ENCODE assay signal across 25 cellular contexts in the genomic region with DNA sequence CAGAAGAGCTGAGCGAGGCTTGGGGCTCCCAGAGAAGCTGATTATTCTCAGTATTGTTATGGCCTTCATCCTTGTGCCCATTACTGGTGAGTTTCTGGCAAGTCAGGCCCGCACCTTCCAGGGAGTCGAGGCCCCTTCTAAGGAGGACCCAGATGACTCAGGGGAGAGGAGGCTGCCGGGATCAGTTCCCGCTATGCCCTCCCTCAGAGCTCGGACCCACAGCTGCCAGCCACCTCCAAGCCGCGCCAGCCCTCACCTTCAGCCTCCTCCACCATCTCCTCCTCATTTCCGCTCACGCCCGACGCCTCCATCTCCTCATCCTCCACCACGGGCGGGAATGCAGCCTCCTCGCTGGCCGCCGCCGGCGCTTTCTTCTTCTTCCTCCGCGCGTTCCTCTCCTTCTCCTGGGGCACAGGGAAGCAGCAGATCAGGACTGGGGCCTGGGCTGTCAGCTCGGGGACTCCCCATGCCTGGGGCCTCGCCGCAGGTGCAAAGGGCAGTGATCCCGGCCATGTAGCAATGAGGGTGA.
DNase-seq lines count a peak whose midpoint lies in the region; ATAC-seq and TF ChIP-seq lines count a peak whose summit lies in the region.
"Had no signal": no experiment of that assay in that cellular context is flagged by ENCODE, and none has a peak within 500 bp of the region (broad histone marks: within the 10 kb centered on the region; RNA-seq: fewer than 3 reads in every experiment).

No MANE protein-coding gene starts in this region.

- H3K36me3 ChIP-seq in SK-N-SH (replicated peaks in 1 of 2; ENCODE audit: control insufficient read depth in 1 of 2, insufficient read depth in 2 of 2, low read length in 1 of 2) = peaks cover 51 to 67% of the 10 kb centered on the region in 2 experiments
- peaks cover 91% of the 10 kb centered on the region for H3K36me3 ChIP-seq in RWPE2 (ENCODE audit: low read depth)
- H3K36me3 ChIP-seq in A673 (ENCODE audit: insufficient read depth, low read length, poor library complexity, severe bottlenecking) = peaks cover 36% of the 10 kb centered on the region

- peaks cover 12% of the 10 kb centered on the region for H3K36me3 Mint-ChIP-seq in memory B cell
- H3K36me3 Mint-ChIP-seq in stimulated activated memory B cell treated with anti-CD40 and anti-IgM and Interleukin-4, amounts not matched to agents 10 μg/mL and 1 μg/mL and 100 μg/mL, for 72 hours = peaks cover 65% of the 10 kb centered on the region
- H3K36me3 Mint-ChIP-seq: natural killer cell treated with Interleukin-12 subunit alpha and Interleukin-12 subunit beta and Interleukin-15 and Interleukin-18, amount 100 ng/mL, for 72 hours had no signal

- H3K4me1 Mint-ChIP-seq in memory B cell = peaks cover 9% of the 10 kb centered on the region
- peaks cover 5% of the 10 kb centered on the region for H3K4me1 Mint-ChIP-seq in stimulated activated memory B cell treated with anti-CD40 and anti-IgM and Interleukin-4, amounts not matched to agents 10 μg/mL and 1 μg/mL and 100 μg/mL, for 72 hours

- H3F3A ChIP-seq in SK-N-SH (replicated peaks; ENCODE audit: insufficient read depth) = peaks cover 50% of the 10 kb centered on the region

- peak overlapping the region; percentile 54 for H3K27ac Mint-ChIP-seq in memory B cell
- peak overlapping the region; percentile 68 for H3K27ac Mint-ChIP-seq in stimulated activated memory B cell treated with anti-CD40 and anti-IgM and Interleukin-4, amounts not matched to agents 10 μg/mL and 1 μg/mL and 100 μg/mL, for 72 hours
- H3K27ac Mint-ChIP-seq: CD8-positive, alpha-beta T cell; natural killer cell treated with Interleukin-12 subunit alpha and Interleukin-12 subunit beta and Interleukin-15 and Interleukin-18, amount 100 ng/mL, for 72 hours had no signal

- H3K4me3 Mint-ChIP-seq in memory B cell = no peak overlapping the region
- peak overlapping the region; percentile 14 for H3K4me3 Mint-ChIP-seq in stimulated activated memory B cell treated with anti-CD40 and anti-IgM and Interleukin-4, amounts not matched to agents 10 μg/mL and 1 μg/mL and 100 μg/mL, for 72 hours
- H3K4me3 Mint-ChIP-seq: brain; CD8-positive, alpha-beta T cell; natural killer cell treated with Interleukin-12 subunit alpha and Interleukin-12 subunit beta and Interleukin-15 and Interleukin-18, amount 100 ng/mL, for 72 hours had no signal

- TF ChIP-seq RAD21 in SK-N-SH (IDR thresholded peaks at IDR 0.05; ENCODE audit: low read length) = no peak

- POLR2A ChIA-PET in SK-N-SH (lab: Yijun Ruan, JAX) (interaction anchor here (1.2 kb wide), 1 partner anchor 11 kb away, joined by 3 read pairs; no protein-coding TSS in a partner anchor), A673 (lab: Charles Lee; ENCODE audit: low non-redundant PET) (no interaction called here)

- DNase-seq in SK-N-SH (no peak), RWPE2 (ENCODE audit: low spot score) (no peak), memory B cell (ENCODE audit: low spot score in 2 of 2) (no peak), activated T-cell treated with anti-CD3 and anti-CD28 coated beads for 4 hours (no peak), A673 (ENCODE audit: low spot score) (no peak), NCI-H1694 (lab: John Stamatoyannopoulos, UW) (no peak)
- DNase-seq: activated CD4-positive, alpha-beta T cell treated with anti-CD3 and anti-CD28 coated beads, Interleukin-2, amount 50 U/mL, for 48 hours; activated CD4-positive, CD25-positive, alpha-beta regulatory T cell; activated effector memory CD4-positive, alpha-beta T cell treated with anti-CD3 and anti-CD28 coated beads, Interleukin-2, amount 50 U/mL, for 16 hours; AML-193; CD8-positive, alpha-beta T cell; DMS153; effector CD8-positive, alpha-beta T cell; left ventricle myocardium superior; NCI-H187; NCI-H526 treated with DMSO at 0.1 percent for 48 hours; SHP77; upper lobe of right lung had no signal

- CTCF ChIA-PET in SK-N-SH (lab: Yijun Ruan, JAX) (no interaction called here), A673 (lab: Charles Lee) (no interaction called here)

- H2AFZ ChIP-seq in SK-N-SH (ENCODE audit: low read depth) = no peak overlapping the region
- H2AFZ ChIP-seq: parathyroid adenoma had no signal

- TF ChIP-seq EP300 in SK-N-SH (IDR thresholded peaks at IDR 0.05; ENCODE audit: borderline replicate concordance in 1 of 2, low read depth in 1 of 2, low read length in 1 of 2) = no peak

- H3K4me3 ChIP-seq in SK-N-SH (ENCODE audit: low read depth in 2 of 2, low read length in 1 of 2) = no peak overlapping the region
- H3K4me3 ChIP-seq in RWPE2 (ENCODE audit: severe bottlenecking) = no peak overlapping the region
- H3K4me3 ChIP-seq in A673 (ENCODE audit: low read depth, low read length, poor library complexity, severe bottlenecking) = no peak overlapping the region
- H3K4me3 ChIP-seq: upper lobe of right lung had no signal

- H3K9me3 ChIP-seq in SK-N-SH (no peaks in the 10 kb centered on the region), RWPE2 (ENCODE audit: severe bottlenecking) (no peaks in the 10 kb centered on the region), A673 (ENCODE audit: low read depth, low read length, poor library complexity, severe bottlenecking) (no peaks in the 10 kb centered on the region)
- H3K9me3 ChIP-seq: upper lobe of right lung had no signal

- H3K4me2 ChIP-seq in SK-N-SH = no peak overlapping the region

- peaks cover 19 to 32% of the 10 kb centered on the region in 2 experiments; a peak in 3 of 4 replicates for H3K4me1 ChIP-seq in SK-N-SH (ENCODE audit: control insufficient read depth in 1 of 2, insufficient read depth in 2 of 2, low read depth in 1 of 2, low read length in 1 of 2)
- H3K4me1 ChIP-seq in RWPE2 (ENCODE audit: insufficient read depth, poor library complexity, severe bottlenecking) = peaks cover 31% of the 10 kb centered on the region
- H3K4me1 ChIP-seq in A673 (ENCODE audit: insufficient read depth, low read length, poor library complexity, severe bottlenecking) = no peaks in the 10 kb centered on the region

- TF ChIP-seq CTCF in SK-N-SH (IDR thresholded peaks at IDR 0.05) = no peak
- TF ChIP-seq CTCF in RWPE2 (IDR thresholded peaks at IDR 0.05; ENCODE audit: poor library complexity, severe bottlenecking) = no peak
- TF ChIP-seq CTCF in A673 (conservative IDR thresholded peaks at IDR 0.05; ENCODE audit: low read depth, low read length) = no peak

- H4K20me1 ChIP-seq in SK-N-SH (ENCODE audit: insufficient read depth) = peaks cover 24% of the 10 kb centered on the region

- intact Hi-C loops in A673 (cut with micrococcal nuclease; ENCODE audit: unreplicated experiment) = no loop called here

- BruUV-seq in A673 (replicated peaks; lab: Mats Ljungman, UMichigan) = no TSS peak

- H3K9me2 ChIP-seq in SK-N-SH = no peaks in the 10 kb centered on the region

- ATAC-seq in SK-N-SH treated with all-trans-retinoic acid at 6 μM for 48 hours (no peak), RWPE2 (ENCODE audit: low read depth) (no peak), memory B cell (ENCODE audit: low read depth) (no peak)
- ATAC-seq in stimulated activated memory B cell treated with anti-CD40 and anti-IgM and Interleukin-4, amounts not matched to agents 10 μg/mL and 1 μg/mL and 100 μg/mL, for 72 hours = no peak
- ATAC-seq: CD8-positive, alpha-beta T cell; esophagus mucosa; left ventricle myocardium superior; upper lobe of right lung had no signal

- H3K27me3 ChIP-seq in SK-N-SH (ENCODE audit: insufficient read depth) (no peaks in the 10 kb centered on the region), RWPE2 (ENCODE audit: insufficient read depth, poor library complexity, severe bottlenecking) (no peaks in the 10 kb centered on the region), A673 (replicated peaks; ENCODE audit: insufficient read depth, low read depth, low read length, poor library complexity) (no peaks in the 10 kb centered on the region)
- H3K27me3 ChIP-seq: upper lobe of right lung had no signal

- no peaks in the 10 kb centered on the region for H3K9me3 Mint-ChIP-seq in memory B cell
- no peaks in the 10 kb centered on the region for H3K9me3 Mint-ChIP-seq in stimulated activated memory B cell treated with anti-CD40 and anti-IgM and Interleukin-4, amounts not matched to agents 10 μg/mL and 1 μg/mL and 100 μg/mL, for 72 hours
- H3K9me3 Mint-ChIP-seq: brain; CD8-positive, alpha-beta T cell; natural killer cell treated with Interleukin-12 subunit alpha and Interleukin-12 subunit beta and Interleukin-15 and Interleukin-18, amount 100 ng/mL, for 72 hours had no signal

- H3K27ac ChIP-seq in SK-N-SH (ENCODE audit: low read depth in 2 of 2, low read length in 1 of 2) (peak overlapping the region in 1 of 2 experiments; percentile 95; a peak in 2 of 4 replicates), RWPE2 (ENCODE audit: poor library complexity, severe bottlenecking) (peak overlapping the region; percentile 99), A673 (ENCODE audit: low read depth, low read length, poor library complexity, severe bottlenecking) (no peak overlapping the region)
- H3K27ac ChIP-seq: 22Rv1, parathyroid adenoma had no signal

- H3K79me2 ChIP-seq in SK-N-SH (ENCODE audit: insufficient read depth) = peaks cover 88% of the 10 kb centered on the region

- WGBS in SK-N-SH (ENCODE audit: low lambda C conversion rate) = 97% methylated on average over 26 of the region's 26 CpGs

- H3K27me3 Mint-ChIP-seq in memory B cell = no peaks in the 10 kb centered on the region
- no peaks in the 10 kb centered on the region for H3K27me3 Mint-ChIP-seq in stimulated activated memory B cell treated with anti-CD40 and anti-IgM and Interleukin-4, amounts not matched to agents 10 μg/mL and 1 μg/mL and 100 μg/mL, for 72 hours
- H3K27me3 Mint-ChIP-seq: brain; natural killer cell treated with Interleukin-12 subunit alpha and Interleukin-12 subunit beta and Interleukin-15 and Interleukin-18, amount 100 ng/mL, for 72 hours had no signal

- H3K9ac ChIP-seq in SK-N-SH = 0 out of 2 replicates have a peak overlapping the region, but pooled peaks have one; percentile 21
- H3K9ac ChIP-seq: parathyroid adenoma had no signal

TF ChIP-seq in SK-N-SH, 30 proteins besides CTCF, POLR2A, EP300 and RAD21 (continues in another document):
- TF ChIP-seq MEF2A (IDR thresholded peaks at IDR 0.05; ENCODE audit: borderline replicate concordance, low read depth) = no peak
- TF ChIP-seq POLR2AphosphoS5 (IDR thresholded peaks at IDR 0.05; ENCODE audit: low read depth, low read length) = no peak
- TF ChIP-seq ELF1 (IDR thresholded peaks at IDR 0.05) = no peak
- no peak for TF ChIP-seq NRF1 (IDR thresholded peaks at IDR 0.05; ENCODE audit: low read depth, low read length)
- no peak for TF ChIP-seq FOXM1 (IDR thresholded peaks at IDR 0.05; ENCODE audit: low read depth)

TF ChIP-seq in SK-N-SH treated with all-trans-retinoic acid at 6 μM for 48 hours, 23 proteins besides CTCF, POLR2A, EP300 and RAD21 (continues in another document):
- no peak for TF ChIP-seq PPARA (CRISPR knock-in tag; IDR thresholded peaks at IDR 0.05; ENCODE audit: borderline replicate concordance)
- TF ChIP-seq OSR1 (CRISPR knock-in tag; IDR thresholded peaks at IDR 0.05) = no peak
- TF ChIP-seq ARNTL (CRISPR knock-in tag; IDR thresholded peaks at IDR 0.05; ENCODE audit: borderline replicate concordance, low read depth) = no peak
- TF ChIP-seq ZFP30 (CRISPR knock-in tag; IDR thresholded peaks at IDR 0.05) = no peak
- no peak for TF ChIP-seq CSDC2 (CRISPR knock-in tag; IDR thresholded peaks at IDR 0.05)
